ENCODE assay signal across 20 cellular contexts in the genomic region with DNA sequence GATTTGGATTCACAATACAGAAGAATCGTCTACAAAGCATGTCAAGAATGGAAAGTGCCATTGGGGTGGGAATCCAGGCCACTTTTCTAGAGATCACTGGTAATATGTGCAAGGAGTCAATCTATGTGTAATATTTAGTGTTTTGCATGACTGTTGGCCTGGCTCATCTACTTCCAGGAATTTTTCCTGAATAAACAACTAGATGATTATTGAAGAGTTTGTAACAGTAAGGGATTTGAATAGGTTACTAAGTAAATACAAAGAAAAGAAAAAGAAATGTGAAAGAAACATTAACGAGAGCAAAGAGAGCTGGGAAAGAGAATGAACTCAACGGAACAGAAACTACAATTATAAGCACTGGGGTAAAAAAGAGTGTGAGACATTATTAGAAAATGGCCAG.
DNase-seq lines count a peak whose midpoint lies in the region; ATAC-seq, FAIRE-seq and TF ChIP-seq lines count a peak whose summit lies in the region.
"Had no signal": no experiment of that assay in that cellular context is flagged by ENCODE, and none has a peak within 500 bp of the region (broad histone marks: within the 10 kb centered on the region; RNA-seq: fewer than 3 reads in every experiment).

No MANE protein-coding gene starts in this region.

- H2AFZ ChIP-seq in SK-N-SH (ENCODE audit: low read depth), result peak overlapping the region; percentile 22; the same call in 1 of the 2 replicates
- H2AFZ ChIP-seq: GM23338 had no signal

- CTCF ChIA-PET in SK-N-SH (lab: Yijun Ruan, JAX), result interaction anchor here (1.4 kb wide), 1 partner anchor 30 kb away, joined by 3 read pairs; no protein-coding TSS in a partner anchor

- H3F3A ChIP-seq in SK-N-SH (replicated peaks; ENCODE audit: insufficient read depth), result no peaks in the 10 kb centered on the region

- no peaks in the 10 kb centered on the region; the same call in 1 of the 2 replicates for H3K27me3 ChIP-seq in SK-N-SH (ENCODE audit: insufficient read depth)
- H3K27me3 ChIP-seq: BLaER1 had no signal

- H3K4me2 ChIP-seq in SK-N-SH, result no peak overlapping the region
- H3K4me2 ChIP-seq: A549, BLaER1, GM23338 had no signal

- DNase-seq in SK-N-SH, result no peak
- peak; percentile 18 for DNase-seq in NCI-H526 treated with DMSO at 0.1 percent for 48 hours (lab: John Stamatoyannopoulos, UW)
- DNase-seq in kidney tubule cell (ENCODE audit: low spot score), result peak; percentile 91
- DNase-seq in renal cortical epithelial cell (ENCODE audit: low read depth), result peak; percentile 94
- DNase-seq in iPS-NIHi11 (ENCODE audit: low spot score), result no peak
- DNase-seq in frontal cortex (ENCODE audit: low spot score in 2 of 2), result no peak
- DNase-seq in GM19238 (ENCODE audit: insufficient read length, low spot score), result no peak
- DNase-seq: Calu3; CD4-positive, alpha-beta memory T cell; DMS79 treated with DMSO at 0.1 percent for 48 hours; GF-D8; HCEC 1CT had no signal

- no peak overlapping the region for H3K27ac ChIP-seq in SK-N-SH (ENCODE audit: low read depth in 2 of 2, low read length in 1 of 2)
- H3K27ac ChIP-seq: 22Rv1, A549, BLaER1, HL-60 had no signal

- no peak for FAIRE-seq in frontal cortex (lab: Jason Lieb, UNC)
- FAIRE-seq: A549, GM19239, H54 had no signal

- H4K20me1 ChIP-seq in SK-N-SH (ENCODE audit: insufficient read depth), result no peaks in the 10 kb centered on the region
- H4K20me1 ChIP-seq: BLaER1 had no signal

- no peak overlapping the region for H3K9ac ChIP-seq in SK-N-SH
- H3K9ac ChIP-seq: BLaER1 had no signal

- no peaks in the 10 kb centered on the region for H3K79me2 ChIP-seq in SK-N-SH (ENCODE audit: insufficient read depth)

- H3K9me3 ChIP-seq in SK-N-SH, result no peaks in the 10 kb centered on the region
- H3K9me3 ChIP-seq: A549, BLaER1 had no signal

- no peak overlapping the region for H3K4me3 ChIP-seq in SK-N-SH (ENCODE audit: low read depth in 2 of 2, low read length in 1 of 2)
- H3K4me3 ChIP-seq: A549, BLaER1, GM23338 had no signal

- ATAC-seq in SK-N-SH treated with all-trans-retinoic acid at 6 μM for 48 hours, result no peak
- ATAC-seq: A549, GM23338 had no signal

- H3K36me3 ChIP-seq in SK-N-SH (replicated peaks in 1 of 2; ENCODE audit: control insufficient read depth in 1 of 2, insufficient read depth in 2 of 2, low read length in 1 of 2), result no peaks in the 10 kb centered on the region
- H3K36me3 ChIP-seq: BLaER1 had no signal

- H3K9me2 ChIP-seq in SK-N-SH, result no peaks in the 10 kb centered on the region

- 35% methylated on average over 3 of the region's 3 CpGs for WGBS in SK-N-SH (ENCODE audit: low lambda C conversion rate)

- no peak for TF ChIP-seq EP300 in SK-N-SH (IDR thresholded peaks at IDR 0.05; ENCODE audit: borderline replicate concordance in 1 of 2, low read depth in 1 of 2, low read length in 1 of 2)

- no peaks in the 10 kb centered on the region; a peak in 1 of 4 replicates for H3K4me1 ChIP-seq in SK-N-SH (ENCODE audit: control insufficient read depth in 1 of 2, insufficient read depth in 2 of 2, low read depth in 1 of 2, low read length in 1 of 2)
- H3K4me1 ChIP-seq: BLaER1 had no signal

- POLR2A ChIA-PET in SK-N-SH (lab: Yijun Ruan, JAX), result no interaction called here

- no peak for TF ChIP-seq RAD21 in SK-N-SH (IDR thresholded peaks at IDR 0.05; ENCODE audit: low read length)

- no peak for TF ChIP-seq CTCF in SK-N-SH (IDR thresholded peaks at IDR 0.05)

TF ChIP-seq in SK-N-SH, 30 proteins besides CTCF, POLR2A, EP300 and RAD21:
- no peak for TF ChIP-seq FOXJ3 (CRISPR knock-in tag; IDR thresholded peaks at IDR 0.05)
- TF ChIP-seq, protein P1, sequence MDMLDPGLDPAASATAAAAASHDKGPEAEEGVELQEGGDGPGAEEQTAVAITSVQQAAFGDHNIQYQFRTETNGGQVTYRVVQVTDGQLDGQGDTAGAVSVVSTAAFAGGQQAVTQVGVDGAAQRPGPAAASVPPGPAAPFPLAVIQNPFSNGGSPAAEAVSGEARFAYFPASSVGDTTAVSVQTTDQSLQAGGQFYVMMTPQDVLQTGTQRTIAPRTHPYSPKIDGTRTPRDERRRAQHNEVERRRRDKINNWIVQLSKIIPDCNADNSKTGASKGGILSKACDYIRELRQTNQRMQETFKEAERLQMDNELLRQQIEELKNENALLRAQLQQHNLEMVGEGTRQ (IDR thresholded peaks at IDR 0.05; ENCODE audit: borderline replicate concordance, low read depth, low read length), result no peak
- no peak for TF ChIP-seq RCOR1 (IDR thresholded peaks at IDR 0.05; ENCODE audit: low read length)
- TF ChIP-seq SIN3A (IDR thresholded peaks at IDR 0.05; ENCODE audit: borderline replicate concordance, low read depth, low read length), result no peak
- TF ChIP-seq GATA2 (CRISPR knock-in tag; IDR thresholded peaks at IDR 0.05), result no peak
- no peak for TF ChIP-seq MEF2A (IDR thresholded peaks at IDR 0.05; ENCODE audit: borderline replicate concordance, low read depth)
- TF ChIP-seq CHD2 (IDR thresholded peaks at IDR 0.05; ENCODE audit: low read length, partially characterized antibody), result no peak
- TF ChIP-seq TAF1 (IDR thresholded peaks at IDR 0.05; ENCODE audit: borderline replicate concordance, low read depth, low read length), result no peak
- TF ChIP-seq, protein P2, sequence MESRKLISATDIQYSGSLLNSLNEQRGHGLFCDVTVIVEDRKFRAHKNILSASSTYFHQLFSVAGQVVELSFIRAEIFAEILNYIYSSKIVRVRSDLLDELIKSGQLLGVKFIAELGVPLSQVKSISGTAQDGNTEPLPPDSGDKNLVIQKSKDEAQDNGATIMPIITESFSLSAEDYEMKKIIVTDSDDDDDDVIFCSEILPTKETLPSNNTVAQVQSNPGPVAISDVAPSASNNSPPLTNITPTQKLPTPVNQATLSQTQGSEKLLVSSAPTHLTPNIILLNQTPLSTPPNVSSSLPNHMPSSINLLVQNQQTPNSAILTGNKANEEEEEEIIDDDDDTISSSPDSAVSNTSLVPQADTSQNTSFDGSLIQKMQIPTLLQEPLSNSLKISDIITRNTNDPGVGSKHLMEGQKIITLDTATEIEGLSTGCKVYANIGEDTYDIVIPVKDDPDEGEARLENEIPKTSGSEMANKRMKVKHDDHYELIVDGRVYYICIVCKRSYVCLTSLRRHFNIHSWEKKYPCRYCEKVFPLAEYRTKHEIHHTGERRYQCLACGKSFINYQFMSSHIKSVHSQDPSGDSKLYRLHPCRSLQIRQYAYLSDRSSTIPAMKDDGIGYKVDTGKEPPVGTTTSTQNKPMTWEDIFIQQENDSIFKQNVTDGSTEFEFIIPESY (IDR thresholded peaks at IDR 0.05; ENCODE audit: borderline replicate concordance, low read depth), result no peak

TF ChIP-seq in SK-N-SH treated with all-trans-retinoic acid at 6 μM for 48 hours, 23 proteins besides CTCF, POLR2A, EP300 and RAD21 (continues in another document):
- TF ChIP-seq, protein P3, sequence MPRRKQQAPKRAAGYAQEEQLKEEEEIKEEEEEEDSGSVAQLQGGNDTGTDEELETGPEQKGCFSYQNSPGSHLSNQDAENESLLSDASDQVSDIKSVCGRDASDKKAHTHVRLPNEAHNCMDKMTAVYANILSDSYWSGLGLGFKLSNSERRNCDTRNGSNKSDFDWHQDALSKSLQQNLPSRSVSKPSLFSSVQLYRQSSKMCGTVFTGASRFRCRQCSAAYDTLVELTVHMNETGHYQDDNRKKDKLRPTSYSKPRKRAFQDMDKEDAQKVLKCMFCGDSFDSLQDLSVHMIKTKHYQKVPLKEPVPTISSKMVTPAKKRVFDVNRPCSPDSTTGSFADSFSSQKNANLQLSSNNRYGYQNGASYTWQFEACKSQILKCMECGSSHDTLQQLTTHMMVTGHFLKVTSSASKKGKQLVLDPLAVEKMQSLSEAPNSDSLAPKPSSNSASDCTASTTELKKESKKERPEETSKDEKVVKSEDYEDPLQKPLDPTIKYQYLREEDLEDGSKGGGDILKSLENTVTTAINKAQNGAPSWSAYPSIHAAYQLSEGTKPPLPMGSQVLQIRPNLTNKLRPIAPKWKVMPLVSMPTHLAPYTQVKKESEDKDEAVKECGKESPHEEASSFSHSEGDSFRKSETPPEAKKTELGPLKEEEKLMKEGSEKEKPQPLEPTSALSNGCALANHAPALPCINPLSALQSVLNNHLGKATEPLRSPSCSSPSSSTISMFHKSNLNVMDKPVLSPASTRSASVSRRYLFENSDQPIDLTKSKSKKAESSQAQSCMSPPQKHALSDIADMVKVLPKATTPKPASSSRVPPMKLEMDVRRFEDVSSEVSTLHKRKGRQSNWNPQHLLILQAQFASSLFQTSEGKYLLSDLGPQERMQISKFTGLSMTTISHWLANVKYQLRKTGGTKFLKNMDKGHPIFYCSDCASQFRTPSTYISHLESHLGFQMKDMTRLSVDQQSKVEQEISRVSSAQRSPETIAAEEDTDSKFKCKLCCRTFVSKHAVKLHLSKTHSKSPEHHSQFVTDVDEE (CRISPR knock-in tag; IDR thresholded peaks at IDR 0.05), result no peak
- TF ChIP-seq ZFP30 (CRISPR knock-in tag; IDR thresholded peaks at IDR 0.05) (no peak), OSR1 (CRISPR knock-in tag; IDR thresholded peaks at IDR 0.05) (no peak), ESRRG (CRISPR knock-in tag; IDR thresholded peaks at IDR 0.05) (no peak), ZNF8 (CRISPR knock-in tag; IDR thresholded peaks at IDR 0.05) (no peak), ZFP3 (CRISPR knock-in tag; IDR thresholded peaks at IDR 0.05) (no peak), GLIS3 (CRISPR knock-in tag; IDR thresholded peaks at IDR 0.05) (no peak)
- TF ChIP-seq, protein P4, sequence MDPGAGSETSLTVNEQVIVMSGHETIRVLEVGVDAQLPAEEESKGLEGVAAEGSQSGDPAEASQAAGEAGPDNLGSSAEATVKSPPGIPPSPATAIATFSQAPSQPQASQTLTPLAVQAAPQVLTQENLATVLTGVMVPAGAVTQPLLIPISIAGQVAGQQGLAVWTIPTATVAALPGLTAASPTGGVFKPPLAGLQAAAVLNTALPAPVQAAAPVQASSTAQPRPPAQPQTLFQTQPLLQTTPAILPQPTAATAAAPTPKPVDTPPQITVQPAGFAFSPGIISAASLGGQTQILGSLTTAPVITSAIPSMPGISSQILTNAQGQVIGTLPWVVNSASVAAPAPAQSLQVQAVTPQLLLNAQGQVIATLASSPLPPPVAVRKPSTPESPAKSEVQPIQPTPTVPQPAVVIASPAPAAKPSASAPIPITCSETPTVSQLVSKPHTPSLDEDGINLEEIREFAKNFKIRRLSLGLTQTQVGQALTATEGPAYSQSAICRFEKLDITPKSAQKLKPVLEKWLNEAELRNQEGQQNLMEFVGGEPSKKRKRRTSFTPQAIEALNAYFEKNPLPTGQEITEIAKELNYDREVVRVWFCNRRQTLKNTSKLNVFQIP (CRISPR knock-in tag; IDR thresholded peaks at IDR 0.05; ENCODE audit: borderline replicate concordance, low read depth), result no peak

Comparison
In these comparisons a context has a peak if more than half of its experiments do, and no peak if none do; other contexts are left out.
1. DNase-seq: peak in NCI-H526 treated with DMSO at 0.1 percent for 48 hours (single experiment), kidney tubule cell (single experiment) and renal cortical epithelial cell (single experiment); none in SK-N-SH (single experiment), iPS-NIHi11 (single experiment), frontal cortex (0 of 2) and GM19238 (single experiment).